ENCODE assay signal across 20 cellular contexts in genomic region chr10:51423121-51423452, GRCh38.
"Had no signal": no experiment of that assay in that cellular context is flagged by ENCODE, and none has a peak within 500 bp of the region (broad histone marks: within the 10 kb centered on the region; RNA-seq: fewer than 3 reads in every experiment).

No MANE protein-coding gene starts in this region.

- H3K9me3 Mint-ChIP-seq: activated naive CD4-positive, alpha-beta T cell treated with anti-CD3 and anti-CD28 coated beads, Interleukin-2, amount 50 U/mL, for 24 hours; brain; T-helper 2 cell treated with Interferon-gamma antibody and Interleukin-4, amounts not matched to agents 5 μg/mL and 100 μg/mL, for 36 hours had no signal

- DNase-seq: activated CD4-positive, alpha-beta T cell treated with anti-CD3 and anti-CD28 coated beads, Interleukin-2, amount 50 U/mL, for 4 hours; activated CD8-positive, alpha-beta memory T cell treated with anti-CD3 and anti-CD28 coated beads, Interleukin-2, amount 50 U/mL, for 48 hours; activated effector memory CD4-positive, alpha-beta T cell treated with Interleukin-2 at 50 U/mL for 16 hours; activated naive CD4-positive, alpha-beta T cell; activated T-cell treated with anti-CD3 and anti-CD28 coated beads, Interleukin-2, amount 50 U/mL, for 1 hour; NCI-H1092; NCI-H1930; NCI-H2171; NK-92 treated with Interleukin-12 subunit alpha and Interleukin-12 subunit beta, amount 100 ng/mL, for 24 hours; SHP77 had no signal

- H3K4me2 ChIP-seq: KMS-11 had no signal

- H3K4me3 ChIP-seq: cardiac muscle cell, Peyer's patch, SJSA1 had no signal

- H3K36me3 ChIP-seq: cardiac muscle cell, Peyer's patch, SJSA1 had no signal

- H3K9me3 ChIP-seq: Peyer's patch, SJSA1 had no signal

- H3K27me3 ChIP-seq: cardiac muscle cell, Peyer's patch, SJSA1 had no signal

- H3K4me1 ChIP-seq: Peyer's patch, SJSA1 had no signal

- H3K27ac Mint-ChIP-seq: activated CD8-positive, alpha-beta T cell treated with anti-CD3 and anti-CD28 coated beads, Interleukin-2, amount 10 ng/mL, durations not matched to agents 7 days and 5 days; activated naive CD4-positive, alpha-beta T cell treated with anti-CD3 and anti-CD28 coated beads, Interleukin-2, amount 50 U/mL, for 24 hours; T-helper 2 cell treated with Interferon-gamma antibody and Interleukin-4, amounts not matched to agents 5 μg/mL and 100 μg/mL, for 36 hours had no signal

- H3K9ac ChIP-seq: KMS-11 had no signal

- ATAC-seq: activated CD4-positive, CD25-positive, alpha-beta regulatory T cell treated with anti-CD3 and anti-CD28 coated beads, Interleukin-2, amount 50 U/mL, for 24 hours; activated CD8-positive, alpha-beta T cell treated with anti-CD3 and anti-CD28 coated beads, Interleukin-2, amount 10 ng/mL, durations not matched to agents 7 days and 5 days had no signal

- H3K27ac ChIP-seq: cardiac muscle cell, KMS-11, Peyer's patch, RWPE1, SJSA1 had no signal

- H3K36me3 Mint-ChIP-seq: activated naive CD4-positive, alpha-beta T cell treated with anti-CD3 and anti-CD28 coated beads, Interleukin-2, amount 50 U/mL, for 24 hours; brain had no signal

- H3K4me3 Mint-ChIP-seq: activated CD8-positive, alpha-beta T cell treated with anti-CD3 and anti-CD28 coated beads, Interleukin-2, amount 10 ng/mL, durations not matched to agents 7 days and 5 days; activated naive CD4-positive, alpha-beta T cell treated with anti-CD3 and anti-CD28 coated beads, Interleukin-2, amount 50 U/mL, for 24 hours; T-helper 2 cell treated with Interferon-gamma antibody and Interleukin-4, amounts not matched to agents 5 μg/mL and 100 μg/mL, for 36 hours had no signal
